In genomic region chr3:14536837-14537589, GRCh38 we compare ENCODE assay signal across 18 cellular contexts. TPM values are rescaled to one million over a fixed set of nuclear protein-coding genes. Genes with fewer than 3 reads are reported as not detected.
A peak's percentile ranks its signal among the peaks of the same experiment; 100 is the strongest.
DNase-seq lines count a peak whose midpoint lies in the region; ATAC-seq, FAIRE-seq and TF ChIP-seq lines count a peak whose summit lies in the region.
"Had no signal": no experiment of that assay in that cellular context is flagged by ENCODE, and none has a peak within 500 bp of the region (broad histone marks: within the 10 kb centered on the region; RNA-seq: fewer than 3 reads in every experiment).

No MANE protein-coding gene starts in this region.

- H3K27me3 Mint-ChIP-seq in glutamatergic neuron (ENCODE audit: unreplicated experiment) (peaks cover 6% of the 10 kb centered on the region), nephron progenitor cell (ENCODE audit: low read depth, poor library complexity) (peaks cover 21% of the 10 kb centered on the region)

- peaks cover 4% of the 10 kb centered on the region for H3K4me1 Mint-ChIP-seq in glutamatergic neuron (ENCODE audit: low read depth, unreplicated experiment)
- H3K4me1 Mint-ChIP-seq in nephron progenitor cell, result peaks cover 27% of the 10 kb centered on the region

- H3K4me1 ChIP-seq in heart right ventricle (peaks cover 31 to 87% (median 68%) of the 10 kb centered on the region in 9 donors), right cardiac atrium (ENCODE audit: control insufficient read depth, insufficient read depth, low read length) (peaks cover 10% of the 10 kb centered on the region)

- H3K4me3 ChIP-seq in heart right ventricle (no peak overlapping the region), right cardiac atrium (ENCODE audit: low read length) (no peak overlapping the region)

- H3K36me3 ChIP-seq in heart right ventricle, result no peaks in the 10 kb centered on the region

- no peak for DNase-seq in heart right ventricle
- no peak for DNase-seq in right cardiac atrium
- DNase-seq in glutamatergic neuron, result peak; percentile 8
- DNase-seq in nephron progenitor cell, result no peak
- no peak for DNase-seq in urothelium cell line (ENCODE audit: low spot score)
- DNase-seq: C1 segment of cervical spinal cord, DMS79 treated with DMSO at 0.1 percent for 48 hours, IMR-90, Kasumi-1, MM.1S, NCI-H1092 treated with DMSO at 0.1 percent for 48 hours, NCI-H510A treated with DMSO at 0.1 percent for 48 hours had no signal

- no peak overlapping the region for H3K27ac Mint-ChIP-seq in glutamatergic neuron (ENCODE audit: unreplicated experiment)
- peak overlapping the region; percentile 5 for H3K27ac Mint-ChIP-seq in nephron progenitor cell

- H3K4me3 Mint-ChIP-seq in glutamatergic neuron (ENCODE audit: unreplicated experiment) (no peak overlapping the region), nephron progenitor cell (no peak overlapping the region)

- 80 to 86% methylated on average over 12 of the region's 12 CpGs for WGBS in heart right ventricle, 2 donors
- WGBS in right cardiac atrium, result 91% methylated on average over 12 of the region's 12 CpGs

- H3K27me3 ChIP-seq in heart right ventricle, result peaks cover 0 to 4% (median 0%) of the 10 kb centered on the region in 7 donors
- no peaks in the 10 kb centered on the region for H3K27me3 ChIP-seq in right cardiac atrium (ENCODE audit: control insufficient read depth, insufficient read depth)

- peak overlapping the region in 9 of 10 donors; percentile 12 to 96 (median 89) for H3K27ac ChIP-seq in heart right ventricle
- H3K27ac ChIP-seq in right cardiac atrium (ENCODE audit: low read length), result no peak overlapping the region

- H3K36me3 Mint-ChIP-seq in glutamatergic neuron (ENCODE audit: unreplicated experiment) (no peaks in the 10 kb centered on the region), nephron progenitor cell (ENCODE audit: low read depth) (no peaks in the 10 kb centered on the region)

- no peak for ATAC-seq in heart right ventricle
- no peak for ATAC-seq in right cardiac atrium
- no peak for ATAC-seq in HG03045 (IDR thresholded peaks at IDR 0.05; ENCODE audit: unreplicated experiment)
- ATAC-seq in HG03139 (IDR thresholded peaks at IDR 0.05; ENCODE audit: unreplicated experiment), result no peak
- ATAC-seq in GM21723 (IDR thresholded peaks at IDR 0.05; ENCODE audit: unreplicated experiment), result no peak

- peak; percentile 48 for FAIRE-seq in urothelium cell line (lab: Jason Lieb, UNC)
- FAIRE-seq: A204.1, GM18507 had no signal

- H3K9me3 Mint-ChIP-seq in glutamatergic neuron (ENCODE audit: unreplicated experiment) (peaks cover 2% of the 10 kb centered on the region), nephron progenitor cell (no peaks in the 10 kb centered on the region)

- H3K9me3 ChIP-seq in heart right ventricle (no peaks in the 10 kb centered on the region), right cardiac atrium (ENCODE audit: control insufficient read depth, low read length) (no peaks in the 10 kb centered on the region)

- TF ChIP-seq CTCF in heart right ventricle (IDR thresholded peaks at IDR 0.05), result no peak
- TF ChIP-seq CTCF in glutamatergic neuron (IDR thresholded peaks at IDR 0.05; ENCODE audit: partially characterized antibody, unreplicated experiment), result no peak
- TF ChIP-seq CTCF in nephron progenitor cell (IDR thresholded peaks at IDR 0.05), result no peak

- intact Hi-C loops in heart right ventricle (cut with DNase I) (no loop called here), right cardiac atrium (cut with DNase I) (no loop called here)

RNA-seq across cellular contexts. Expression of gene GRIP2, which starts 3.1 kb away (rescaled TPM):
- total RNA-seq in heart right ventricle (10 to 100 TPM; 13.2 to 70.1 (median 39.4) TPM), right cardiac atrium (10 to 100 TPM in 3 of 4 donors, 1 to 10 TPM in 1; 8.7 to 14.5 (median 13.0) TPM), glutamatergic neuron (ENCODE audit: unreplicated experiment) (0.34 TPM)
- polyA plus RNA-seq in heart right ventricle (10 to 100 TPM in 1 of 2 donors, 1 to 10 TPM in 1; 7.4 to 56.8 TPM), right cardiac atrium (9.9 TPM)
- total RNA-seq: HT-29, IMR-90 had no signal
